In genomic region chr13:49295231-49295630, GRCh38 we compare ENCODE assay signal across 1 cellular context.
TF ChIP-seq lines count a peak whose summit lies in the region.

No MANE protein-coding gene starts in this region.

TF ChIP-seq in GM23338, 12 proteins besides CTCF, POLR2A, EP300 and RAD21 (continued from another document):
- TF ChIP-seq REST (IDR thresholded peaks at IDR 0.05; ENCODE audit: unreplicated experiment), result no peak
- no peak for TF ChIP-seq ZNF462 (CRISPR knock-in tag; IDR thresholded peaks at IDR 0.05)
- no peak for TF ChIP-seq JUNB (IDR thresholded peaks at IDR 0.05; ENCODE audit: unreplicated experiment)
- no peak for TF ChIP-seq ZNF331 (CRISPR knock-in tag; IDR thresholded peaks at IDR 0.05; ENCODE audit: low read depth)
- TF ChIP-seq CREB1 (CRISPR knock-in tag; IDR thresholded peaks at IDR 0.05; ENCODE audit: low read depth), result no peak
- no peak for TF ChIP-seq STAT1 (IDR thresholded peaks at IDR 0.05; ENCODE audit: unreplicated experiment)
- TF ChIP-seq ETS1 (IDR thresholded peaks at IDR 0.05), result no peak
- no peak for TF ChIP-seq NANOG (IDR thresholded peaks at IDR 0.05; ENCODE audit: borderline replicate concordance)
- no peak for TF ChIP-seq EZH2 (IDR thresholded peaks at IDR 0.05; ENCODE audit: low read depth, unreplicated experiment)
- no peak for TF ChIP-seq ZNF114 (CRISPR knock-in tag; IDR thresholded peaks at IDR 0.05)
